1 cellular context compared by ENCODE assay signal in the genomic region with DNA sequence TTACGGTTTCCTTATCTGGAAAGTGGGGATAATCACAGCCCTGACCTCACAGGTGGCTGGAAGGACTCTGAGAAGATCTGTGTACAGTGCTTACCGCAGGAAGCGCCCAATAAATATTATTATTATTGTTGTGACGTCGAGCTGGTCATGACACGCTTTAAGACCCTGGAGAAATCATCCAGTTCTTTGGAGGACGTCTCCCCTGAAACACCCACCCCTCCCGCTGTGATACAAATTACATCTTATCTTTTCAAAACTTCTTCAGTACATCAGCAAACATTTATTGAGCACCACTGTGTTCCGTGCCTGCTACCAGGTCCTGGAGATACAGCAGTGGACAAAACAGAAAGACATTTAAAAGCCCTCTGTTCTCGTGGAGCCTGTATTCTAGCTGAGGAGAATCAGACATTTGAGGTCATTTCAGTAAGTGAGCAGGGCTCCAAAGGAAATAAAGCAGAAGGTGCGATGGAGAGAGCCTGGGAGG.
TF ChIP-seq lines count a peak whose summit lies in the region.

No MANE protein-coding gene starts in this region.

TF ChIP-seq in H1, 55 proteins besides CTCF, POLR2A, EP300 and RAD21:
- TF ChIP-seq, protein P1, sequence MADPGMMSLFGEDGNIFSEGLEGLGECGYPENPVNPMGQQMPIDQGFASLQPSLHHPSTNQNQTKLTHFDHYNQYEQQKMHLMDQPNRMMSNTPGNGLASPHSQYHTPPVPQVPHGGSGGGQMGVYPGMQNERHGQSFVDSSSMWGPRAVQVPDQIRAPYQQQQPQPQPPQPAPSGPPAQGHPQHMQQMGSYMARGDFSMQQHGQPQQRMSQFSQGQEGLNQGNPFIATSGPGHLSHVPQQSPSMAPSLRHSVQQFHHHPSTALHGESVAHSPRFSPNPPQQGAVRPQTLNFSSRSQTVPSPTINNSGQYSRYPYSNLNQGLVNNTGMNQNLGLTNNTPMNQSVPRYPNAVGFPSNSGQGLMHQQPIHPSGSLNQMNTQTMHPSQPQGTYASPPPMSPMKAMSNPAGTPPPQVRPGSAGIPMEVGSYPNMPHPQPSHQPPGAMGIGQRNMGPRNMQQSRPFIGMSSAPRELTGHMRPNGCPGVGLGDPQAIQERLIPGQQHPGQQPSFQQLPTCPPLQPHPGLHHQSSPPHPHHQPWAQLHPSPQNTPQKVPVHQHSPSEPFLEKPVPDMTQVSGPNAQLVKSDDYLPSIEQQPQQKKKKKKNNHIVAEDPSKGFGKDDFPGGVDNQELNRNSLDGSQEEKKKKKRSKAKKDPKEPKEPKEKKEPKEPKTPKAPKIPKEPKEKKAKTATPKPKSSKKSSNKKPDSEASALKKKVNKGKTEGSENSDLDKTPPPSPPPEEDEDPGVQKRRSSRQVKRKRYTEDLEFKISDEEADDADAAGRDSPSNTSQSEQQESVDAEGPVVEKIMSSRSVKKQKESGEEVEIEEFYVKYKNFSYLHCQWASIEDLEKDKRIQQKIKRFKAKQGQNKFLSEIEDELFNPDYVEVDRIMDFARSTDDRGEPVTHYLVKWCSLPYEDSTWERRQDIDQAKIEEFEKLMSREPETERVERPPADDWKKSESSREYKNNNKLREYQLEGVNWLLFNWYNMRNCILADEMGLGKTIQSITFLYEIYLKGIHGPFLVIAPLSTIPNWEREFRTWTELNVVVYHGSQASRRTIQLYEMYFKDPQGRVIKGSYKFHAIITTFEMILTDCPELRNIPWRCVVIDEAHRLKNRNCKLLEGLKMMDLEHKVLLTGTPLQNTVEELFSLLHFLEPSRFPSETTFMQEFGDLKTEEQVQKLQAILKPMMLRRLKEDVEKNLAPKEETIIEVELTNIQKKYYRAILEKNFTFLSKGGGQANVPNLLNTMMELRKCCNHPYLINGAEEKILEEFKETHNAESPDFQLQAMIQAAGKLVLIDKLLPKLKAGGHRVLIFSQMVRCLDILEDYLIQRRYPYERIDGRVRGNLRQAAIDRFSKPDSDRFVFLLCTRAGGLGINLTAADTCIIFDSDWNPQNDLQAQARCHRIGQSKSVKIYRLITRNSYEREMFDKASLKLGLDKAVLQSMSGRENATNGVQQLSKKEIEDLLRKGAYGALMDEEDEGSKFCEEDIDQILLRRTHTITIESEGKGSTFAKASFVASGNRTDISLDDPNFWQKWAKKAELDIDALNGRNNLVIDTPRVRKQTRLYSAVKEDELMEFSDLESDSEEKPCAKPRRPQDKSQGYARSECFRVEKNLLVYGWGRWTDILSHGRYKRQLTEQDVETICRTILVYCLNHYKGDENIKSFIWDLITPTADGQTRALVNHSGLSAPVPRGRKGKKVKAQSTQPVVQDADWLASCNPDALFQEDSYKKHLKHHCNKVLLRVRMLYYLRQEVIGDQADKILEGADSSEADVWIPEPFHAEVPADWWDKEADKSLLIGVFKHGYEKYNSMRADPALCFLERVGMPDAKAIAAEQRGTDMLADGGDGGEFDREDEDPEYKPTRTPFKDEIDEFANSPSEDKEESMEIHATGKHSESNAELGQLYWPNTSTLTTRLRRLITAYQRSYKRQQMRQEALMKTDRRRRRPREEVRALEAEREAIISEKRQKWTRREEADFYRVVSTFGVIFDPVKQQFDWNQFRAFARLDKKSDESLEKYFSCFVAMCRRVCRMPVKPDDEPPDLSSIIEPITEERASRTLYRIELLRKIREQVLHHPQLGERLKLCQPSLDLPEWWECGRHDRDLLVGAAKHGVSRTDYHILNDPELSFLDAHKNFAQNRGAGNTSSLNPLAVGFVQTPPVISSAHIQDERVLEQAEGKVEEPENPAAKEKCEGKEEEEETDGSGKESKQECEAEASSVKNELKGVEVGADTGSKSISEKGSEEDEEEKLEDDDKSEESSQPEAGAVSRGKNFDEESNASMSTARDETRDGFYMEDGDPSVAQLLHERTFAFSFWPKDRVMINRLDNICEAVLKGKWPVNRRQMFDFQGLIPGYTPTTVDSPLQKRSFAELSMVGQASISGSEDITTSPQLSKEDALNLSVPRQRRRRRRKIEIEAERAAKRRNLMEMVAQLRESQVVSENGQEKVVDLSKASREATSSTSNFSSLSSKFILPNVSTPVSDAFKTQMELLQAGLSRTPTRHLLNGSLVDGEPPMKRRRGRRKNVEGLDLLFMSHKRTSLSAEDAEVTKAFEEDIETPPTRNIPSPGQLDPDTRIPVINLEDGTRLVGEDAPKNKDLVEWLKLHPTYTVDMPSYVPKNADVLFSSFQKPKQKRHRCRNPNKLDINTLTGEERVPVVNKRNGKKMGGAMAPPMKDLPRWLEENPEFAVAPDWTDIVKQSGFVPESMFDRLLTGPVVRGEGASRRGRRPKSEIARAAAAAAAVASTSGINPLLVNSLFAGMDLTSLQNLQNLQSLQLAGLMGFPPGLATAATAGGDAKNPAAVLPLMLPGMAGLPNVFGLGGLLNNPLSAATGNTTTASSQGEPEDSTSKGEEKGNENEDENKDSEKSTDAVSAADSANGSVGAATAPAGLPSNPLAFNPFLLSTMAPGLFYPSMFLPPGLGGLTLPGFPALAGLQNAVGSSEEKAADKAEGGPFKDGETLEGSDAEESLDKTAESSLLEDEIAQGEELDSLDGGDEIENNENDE (IDR thresholded peaks at IDR 0.05; ENCODE audit: insufficient replicate concordance, low read length), result no peak
- no peak for TF ChIP-seq SIN3A (conservative IDR thresholded peaks at IDR 0.05 in 1 of 2, IDR thresholded peaks at IDR 0.05 in 1 of 2; ENCODE audit: low read depth in 1 of 2, low read length in 2 of 2)
- TF ChIP-seq SP4 (IDR thresholded peaks at IDR 0.05; ENCODE audit: low read length), result no peak
- TF ChIP-seq JUND (IDR thresholded peaks at IDR 0.05; ENCODE audit: low read length), result no peak
- no peak for TF ChIP-seq SAP30 (IDR thresholded peaks at IDR 0.05; ENCODE audit: insufficient read depth, insufficient replicate concordance, low read length)
- TF ChIP-seq KDM5A (IDR thresholded peaks at IDR 0.05; ENCODE audit: low read length), result no peak
- TF ChIP-seq CTBP2 (IDR thresholded peaks at IDR 0.05; ENCODE audit: borderline replicate concordance, insufficient read depth, insufficient read length, low read length), result no peak
- TF ChIP-seq BACH1 (IDR thresholded peaks at IDR 0.05; ENCODE audit: low read length), result no peak
- TF ChIP-seq MAFK (IDR thresholded peaks at IDR 0.05; ENCODE audit: low read depth, low read length), result no peak
- no peak for TF ChIP-seq KDM1A (IDR thresholded peaks at IDR 0.05; ENCODE audit: borderline replicate concordance, low read length)
- no peak for TF ChIP-seq PHF8 (conservative IDR thresholded peaks at IDR 0.05; ENCODE audit: low read depth, low read length)
